Comparison of ENCODE assay signal across 14 cellular contexts in genomic region chr3:175489406-175489805, GRCh38.
DNase-seq lines count a peak whose midpoint lies in the region; ATAC-seq lines count a peak whose summit lies in the region.
"Had no signal": no experiment of that assay in that cellular context is flagged by ENCODE, and none has a peak within 500 bp of the region (broad histone marks: within the 10 kb centered on the region; RNA-seq: fewer than 3 reads in every experiment).

No MANE protein-coding gene starts in this region.

- no peak overlapping the region for H3K4me3 Mint-ChIP-seq in stimulated activated naive B cell treated with anti-CD40 and anti-IgM and Interleukin-4, amounts not matched to agents 10 μg/mL and 1 μg/mL and 100 μg/mL, for 72 hours
- H3K4me3 Mint-ChIP-seq in immature natural killer cell = no peak overlapping the region
- H3K4me3 Mint-ChIP-seq: CD4-positive, alpha-beta memory T cell; naive B cell had no signal

- H3K4me1 Mint-ChIP-seq in stimulated activated naive B cell treated with anti-CD40 and anti-IgM and Interleukin-4, amounts not matched to agents 10 μg/mL and 1 μg/mL and 100 μg/mL, for 72 hours = peaks cover 0 to 2% of the 10 kb centered on the region in 2 donors
- no peaks in the 10 kb centered on the region for H3K4me1 Mint-ChIP-seq in immature natural killer cell
- H3K4me1 Mint-ChIP-seq: CD4-positive, alpha-beta memory T cell had no signal

- peak; percentile 72 for ATAC-seq in GM18870 (IDR thresholded peaks at IDR 0.05; ENCODE audit: unreplicated experiment)
- ATAC-seq in HG02571 (IDR thresholded peaks at IDR 0.05; ENCODE audit: unreplicated experiment) = peak; percentile 49
- peak; percentile 67 for ATAC-seq in HG03175 (IDR thresholded peaks at IDR 0.05; ENCODE audit: unreplicated experiment)
- ATAC-seq in stimulated activated naive B cell treated with anti-CD40 and anti-IgM and Interleukin-4, amounts not matched to agents 10 μg/mL and 1 μg/mL and 100 μg/mL, for 72 hours (replicated peaks) = peak; percentile 60 to 74

- H3K27ac Mint-ChIP-seq in stimulated activated naive B cell treated with anti-CD40 and anti-IgM and Interleukin-4, amounts not matched to agents 10 μg/mL and 1 μg/mL and 100 μg/mL, for 72 hours = no peak overlapping the region
- H3K27ac Mint-ChIP-seq in immature natural killer cell = no peak overlapping the region
- H3K27ac Mint-ChIP-seq: CD4-positive, alpha-beta memory T cell had no signal

- no peak for DNase-seq in stimulated activated naive B cell treated with anti-CD40 and anti-IgM and Interleukin-4, amounts not matched to agents 10 μg/mL and 1 μg/mL and 100 μg/mL, for 72 hours
- DNase-seq in immature natural killer cell (no peak), NCI-H2171 treated with DMSO at 0.1 percent for 48 hours (lab: John Stamatoyannopoulos, UW) (no peak), UCSD-AML1 (lab: John Stamatoyannopoulos, UW; ENCODE audit: unreplicated experiment) (no peak)
- DNase-seq: activated CD8-positive, alpha-beta memory T cell treated with anti-CD3 and anti-CD28 coated beads for 24 hours; activated naive CD4-positive, alpha-beta T cell; CD4-positive, alpha-beta memory T cell; kidney glomerular epithelial cell; naive B cell; sigmoid colon; substantia nigra had no signal

- no peaks in the 10 kb centered on the region for H3K9me3 Mint-ChIP-seq in stimulated activated naive B cell treated with anti-CD40 and anti-IgM and Interleukin-4, amounts not matched to agents 10 μg/mL and 1 μg/mL and 100 μg/mL, for 72 hours
- peaks cover 4 to 16% (median 6%) of the 10 kb centered on the region in 6 donors for H3K9me3 Mint-ChIP-seq in immature natural killer cell
- H3K9me3 Mint-ChIP-seq: naive B cell had no signal

- no peaks in the 10 kb centered on the region for H3K27me3 Mint-ChIP-seq in stimulated activated naive B cell treated with anti-CD40 and anti-IgM and Interleukin-4, amounts not matched to agents 10 μg/mL and 1 μg/mL and 100 μg/mL, for 72 hours
- H3K27me3 Mint-ChIP-seq in immature natural killer cell (ENCODE audit: low read depth in 3 of 3) = no peaks in the 10 kb centered on the region
- H3K27me3 Mint-ChIP-seq: CD4-positive, alpha-beta memory T cell; naive B cell had no signal

- H3K36me3 Mint-ChIP-seq in stimulated activated naive B cell treated with anti-CD40 and anti-IgM and Interleukin-4, amounts not matched to agents 10 μg/mL and 1 μg/mL and 100 μg/mL, for 72 hours = no peaks in the 10 kb centered on the region
- no peaks in the 10 kb centered on the region for H3K36me3 Mint-ChIP-seq in immature natural killer cell
- H3K36me3 Mint-ChIP-seq: CD4-positive, alpha-beta memory T cell; naive B cell had no signal
